ENCODE assay signal across 16 cellular contexts in genomic region chr20:57653546-57653900, GRCh38. TPM values are rescaled to one million over a fixed set of nuclear protein-coding genes. Genes with fewer than 3 reads are reported as not detected.
DNase-seq lines count a peak whose midpoint lies in the region; ATAC-seq, FAIRE-seq and TF ChIP-seq lines count a peak whose summit lies in the region.
"Had no signal": no experiment of that assay in that cellular context is flagged by ENCODE, and none has a peak within 500 bp of the region (broad histone marks: within the 10 kb centered on the region; RNA-seq: fewer than 3 reads in every experiment).

No MANE protein-coding gene starts in this region.

- H2AFZ ChIP-seq in HepG2 (ENCODE audit: low read length) (no peak overlapping the region), hepatocyte (no peak overlapping the region)
- H2AFZ ChIP-seq: GM23248 had no signal

- H3K9me3 ChIP-seq in right lobe of liver = no peaks in the 10 kb centered on the region
- H3K9me3 ChIP-seq in HepG2 (ENCODE audit: low read length) = no peaks in the 10 kb centered on the region
- H3K9me3 ChIP-seq in T-helper 17 cell (ENCODE audit: control insufficient read depth, low read length, poor library complexity, severe bottlenecking) = no peaks in the 10 kb centered on the region
- H3K9me3 ChIP-seq in hepatocyte (ENCODE audit: low read depth) = no peaks in the 10 kb centered on the region

- TF ChIP-seq CTCF in right lobe of liver (IDR thresholded peaks at IDR 0.05) = no peak
- TF ChIP-seq CTCF in HepG2 (CRISPR knock-in tag; IDR thresholded peaks at IDR 0.05) = no peak
- TF ChIP-seq CTCF in hepatocyte (IDR thresholded peaks at IDR 0.05; ENCODE audit: poor library complexity) = no peak

- no peak overlapping the region for H3K9ac ChIP-seq in HepG2 (ENCODE audit: insufficient read depth, low read depth, low read length)
- H3K9ac ChIP-seq: GM23248 had no signal

- peak overlapping the region; percentile 47 for H3K27ac Mint-ChIP-seq in T-helper 17 cell
- H3K27ac Mint-ChIP-seq: IgD-negative memory B cell; T-helper 2 cell treated with Interferon-gamma antibody and Interleukin-4, amounts not matched to agents 5 μg/mL and 100 μg/mL, for 36 hours had no signal

- H3K27me3 ChIP-seq in right lobe of liver = no peaks in the 10 kb centered on the region
- peaks cover 33 to 97% of the 10 kb centered on the region in 2 experiments for H3K27me3 ChIP-seq in HepG2 (ENCODE audit: control insufficient read depth in 1 of 2, insufficient read depth in 2 of 2, low read length in 2 of 2)
- no peaks in the 10 kb centered on the region for H3K27me3 ChIP-seq in hepatocyte
- H3K27me3 ChIP-seq: cardiac muscle cell had no signal

- no peak overlapping the region for H3K4me3 ChIP-seq in right lobe of liver
- no peak overlapping the region for H3K4me3 ChIP-seq in HepG2 (replicated peaks in 1 of 3; ENCODE audit: insufficient read depth in 1 of 3, low read depth in 2 of 3, low read length in 3 of 3)
- no peak overlapping the region for H3K4me3 ChIP-seq in hepatocyte
- H3K4me3 ChIP-seq: cardiac muscle cell, GM12878, GM23248 had no signal

- H3K27ac ChIP-seq in right lobe of liver (no peak overlapping the region), HepG2 (ENCODE audit: extremely low read length, insufficient read depth, low read length) (no peak overlapping the region), hepatocyte (no peak overlapping the region)
- H3K27ac ChIP-seq: cardiac muscle cell, GM23248 had no signal

- DNase-seq in right lobe of liver (peak in 2 of 3 donors; percentile 12 to 33), HepG2 (ENCODE audit: low spot score) (no peak), T-helper 17 cell (no peak), hepatocyte (ENCODE audit: low spot score) (peak; percentile 3), ACHN (no peak), amygdala (lab: John Stamatoyannopoulos, UW) (no peak), foreskin melanocyte (no peak)
- DNase-seq in stimulated activated CD4-positive, alpha-beta T cell treated with anti-CD3 and anti-CD28 coated beads, Interleukin-1b, Interleukin-23, amount 100 ng/mL, for 48 hours = no peak
- DNase-seq: GM23248, SIG-M5 had no signal

- POLR2A ChIA-PET in HepG2 (lab: Yijun Ruan, JAX) = no interaction called here

- H3K4me2 ChIP-seq in HepG2 (ENCODE audit: low read depth, low read length) (no peak overlapping the region), hepatocyte (no peak overlapping the region)

- H3K36me3 ChIP-seq in right lobe of liver (no peaks in the 10 kb centered on the region), HepG2 (replicated peaks in 1 of 2; ENCODE audit: control insufficient read depth in 1 of 2, insufficient read depth in 2 of 2, low read length in 2 of 2) (no peaks in the 10 kb centered on the region), hepatocyte (replicated peaks; ENCODE audit: insufficient read depth, low read depth) (no peaks in the 10 kb centered on the region)
- H3K36me3 ChIP-seq: cardiac muscle cell had no signal

- no peaks in the 10 kb centered on the region for H3K36me3 Mint-ChIP-seq in T-helper 17 cell (ENCODE audit: low read depth)
- H3K36me3 Mint-ChIP-seq: IgD-negative memory B cell had no signal

- ATAC-seq in right lobe of liver (no peak), HepG2 (no peak; the same call in 2 of the 3 replicates), T-helper 17 cell (no peak)

- in situ Hi-C loops in HepG2 (cut with HindIII; ENCODE audit: extremely low pct_ligation_motif_present, low pct_unique_long_range_greater_than_20kb) = loop anchor here (5.0 kb wide), 1 partner anchor 524 kb away; no protein-coding TSS in a partner anchor
- in situ Hi-C loops in ACHN (cut with HindIII; ENCODE audit: low pct_ligation_motif_present, low pct_unique_long_range_greater_than_20kb, low sequenced_read_pairs) = no loop called here

- H4K20me1 ChIP-seq in HepG2 (ENCODE audit: insufficient read depth, low read length) (peaks cover 3% of the 10 kb centered on the region; the same call in 1 of the 2 replicates), hepatocyte (ENCODE audit: insufficient read depth, poor library complexity, severe bottlenecking) (no peaks in the 10 kb centered on the region)

- H3K79me2 ChIP-seq in HepG2 (ENCODE audit: insufficient read depth, low read length) (no peaks in the 10 kb centered on the region), hepatocyte (no peaks in the 10 kb centered on the region)

- TF ChIP-seq RAD21 in HepG2 (CRISPR knock-in tag; IDR thresholded peaks at IDR 0.05) = no peak

- H3K9me2 ChIP-seq in hepatocyte (replicated peaks; ENCODE audit: insufficient read depth) = no peaks in the 10 kb centered on the region

- TF ChIP-seq EP300 in HepG2 (IDR thresholded peaks at IDR 0.05; ENCODE audit: low read depth in 2 of 2, low read length in 2 of 2) (no peak), HepG2 (CRISPR knock-in tag; IDR thresholded peaks at IDR 0.05; ENCODE audit: borderline replicate concordance) (no peak)

- 55% methylated on average over 4 of the region's 8 CpGs for WGBS in right lobe of liver (ENCODE audit: insufficient coverage, low coverage, low lambda C conversion rate, missing lambda C conversion rate)
- 0% methylated on average over 8 of the region's 8 CpGs for WGBS in HepG2 (ENCODE audit: low lambda C conversion rate)
- 94% methylated on average over 8 of the region's 8 CpGs for WGBS in hepatocyte (ENCODE audit: low lambda C conversion rate, missing lambda C conversion rate)

- CTCF ChIA-PET in HepG2 (lab: Yijun Ruan, JAX; ENCODE audit: low intra/inter-chr PET ratio, low total read pairs) = interaction anchor here (1.0 to 3.1 kb wide), 5 partner anchors 59 to 557 kb away, joined by 3 to 46 read pairs (median 18); no protein-coding TSS in a partner anchor

- no TSS peak for BruUV-seq in HepG2 (replicated peaks; lab: Mats Ljungman, UMichigan)

- H3K4me1 ChIP-seq in right lobe of liver (no peaks in the 10 kb centered on the region), HepG2 (ENCODE audit: insufficient read depth, low read length) (peaks cover 13% of the 10 kb centered on the region), hepatocyte (ENCODE audit: insufficient read depth) (peaks cover 3% of the 10 kb centered on the region)

- H3K4me1 Mint-ChIP-seq in T-helper 17 cell = peaks cover 13% of the 10 kb centered on the region

- intact Hi-C loops in right lobe of liver (cut with DNase I) = loop anchor here in 1 of 2 donors (10.0 kb wide), 1 partner anchor 441 kb away; no protein-coding TSS in a partner anchor
- intact Hi-C loops in HepG2 (cut with micrococcal nuclease; ENCODE audit: unreplicated experiment) = no loop called here

- H3K27me3 Mint-ChIP-seq in T-helper 17 cell = no peaks in the 10 kb centered on the region
- H3K27me3 Mint-ChIP-seq: IgD-negative memory B cell had no signal

- TF ChIP-seq POLR2A in right lobe of liver (IDR thresholded peaks at IDR 0.05) (no peak), HepG2 (IDR thresholded peaks at IDR 0.05; ENCODE audit: insufficient read depth in 1 of 2, low read depth in 2 of 2, low read length in 2 of 2) (no peak)

- H3K4me3 Mint-ChIP-seq in T-helper 17 cell = no peak overlapping the region
- H3K4me3 Mint-ChIP-seq: IgD-negative memory B cell; T-helper 2 cell treated with Interferon-gamma antibody and Interleukin-4, amounts not matched to agents 5 μg/mL and 100 μg/mL, for 36 hours had no signal

- no peak for FAIRE-seq in HepG2 (lab: Jason Lieb, UNC)

RNA-seq across cellular contexts. Expression of gene ZBP1, which starts 33.3 kb away (rescaled TPM):
- total RNA-seq in right lobe of liver = under 1 TPM in 4 of 6 experiments, not detected in 2; 0.14 to 0.75 (median 0.36) TPM
- not detected in 2 replicates for total RNA-seq in HepG2 (2016; rRNA removed; fragmentation: Illumina TruSeq; extraction: Trizol)
- total RNA-seq in HepG2 (2016; cell fraction: cytosol; rRNA removed; fragmentation: Illumina TruSeq; extraction: Trizol; ENCODE audit: low read depth) = not detected in 2 replicates
- not detected in 2 replicates for total RNA-seq in HepG2 (2016; cell fraction: insoluble cytoplasmic fraction; rRNA removed; fragmentation: Illumina TruSeq; extraction: Trizol)
- not detected in 2 replicates for total RNA-seq in HepG2 (2016; cell fraction: membrane; rRNA removed; fragmentation: Illumina TruSeq; extraction: Trizol)
- total RNA-seq in HepG2 (2016; cell fraction: nucleus; rRNA removed; fragmentation: Illumina TruSeq; extraction: Trizol) = not detected in 2 replicates
- polyA plus RNA-seq in HepG2 (2011; rRNA removed) = not detected in 2 replicates
- not detected in 2 replicates for polyA plus RNA-seq in HepG2 (2011; cell fraction: cytosol; rRNA removed)
- polyA plus RNA-seq in HepG2 (2011; cell fraction: nucleus; rRNA removed) = not detected in 2 replicates
- not detected in 2 replicates for polyA plus RNA-seq in HepG2 (2012)
- polyA plus RNA-seq in HepG2 (2016; cell fraction: cytosol; fragmentation: Illumina TruSeq; extraction: Trizol; ENCODE audit: low read depth) = not detected in 2 replicates
- polyA plus RNA-seq in HepG2 (2016; cell fraction: insoluble cytoplasmic fraction; fragmentation: Illumina TruSeq; extraction: Trizol; ENCODE audit: low read depth) = not detected in 2 replicates
- not detected in 2 replicates for polyA plus RNA-seq in HepG2 (2016; cell fraction: membrane; fragmentation: Illumina TruSeq; extraction: Trizol; ENCODE audit: low read depth)
- polyA plus RNA-seq in HepG2 (2016; cell fraction: nucleus; fragmentation: Illumina TruSeq; extraction: Trizol; ENCODE audit: insufficient read depth, low read depth) = not detected in 2 replicates
- polyA minus RNA-seq in HepG2 (2011; rRNA and poly(A)+ RNA removed; ENCODE audit: low replicate concordance) = not detected in 2 replicates
- not detected in 2 replicates for polyA minus RNA-seq in HepG2 (2011; cell fraction: cytosol; rRNA and poly(A)+ RNA removed)
- polyA minus RNA-seq in HepG2 (2011; cell fraction: nucleus; rRNA and poly(A)+ RNA removed) = not detected in 2 replicates
- 10 to 100 TPM; 38.6 to 41.0 TPM for total RNA-seq in T-helper 17 cell
- total RNA-seq in hepatocyte = not detected in 2 replicates
- polyA plus RNA-seq in hepatocyte = not detected in 2 replicates
- total RNA-seq: cardiac muscle cell, fibroblast of lung, G401, GM23248 had no signal
- polyA plus RNA-seq: cardiac muscle cell, fibroblast of lung, GM23248 had no signal

RNA-seq across cellular contexts. Expression of gene PMEPA1, which starts 56.3 kb away (rescaled TPM):
- 1 to 10 TPM in 4 of 6 experiments, under 1 TPM in 2; 0.50 to 2.3 (median 1.4) TPM for total RNA-seq in right lobe of liver
- not detected in 2 replicates for total RNA-seq in HepG2 (2016; rRNA removed; fragmentation: Illumina TruSeq; extraction: Trizol)
- total RNA-seq in HepG2 (2016; cell fraction: cytosol; rRNA removed; fragmentation: Illumina TruSeq; extraction: Trizol; ENCODE audit: low read depth) = not detected in 2 replicates
- total RNA-seq in HepG2 (2016; cell fraction: insoluble cytoplasmic fraction; rRNA removed; fragmentation: Illumina TruSeq; extraction: Trizol) = not detected in 2 replicates
- 0.31 TPM in 1 of 2 replicates, not detected in the other for total RNA-seq in HepG2 (2016; cell fraction: membrane; rRNA removed; fragmentation: Illumina TruSeq; extraction: Trizol)
- not detected in 2 replicates for total RNA-seq in HepG2 (2016; cell fraction: nucleus; rRNA removed; fragmentation: Illumina TruSeq; extraction: Trizol)
- polyA plus RNA-seq in HepG2 (2011; rRNA removed) = 0.08 TPM in 1 of 2 replicates, not detected in the other
- 0.03 TPM in 1 of 2 replicates, not detected in the other for polyA plus RNA-seq in HepG2 (2011; cell fraction: cytosol; rRNA removed)
- 0.12 and 0.16 TPM in 2 replicates for polyA plus RNA-seq in HepG2 (2011; cell fraction: nucleus; rRNA removed)
- not detected in 2 replicates for polyA plus RNA-seq in HepG2 (2012)
- polyA plus RNA-seq in HepG2 (2016; cell fraction: cytosol; fragmentation: Illumina TruSeq; extraction: Trizol; ENCODE audit: low read depth) = not detected in 2 replicates
- not detected in 2 replicates for polyA plus RNA-seq in HepG2 (2016; cell fraction: insoluble cytoplasmic fraction; fragmentation: Illumina TruSeq; extraction: Trizol; ENCODE audit: low read depth)
- polyA plus RNA-seq in HepG2 (2016; cell fraction: membrane; fragmentation: Illumina TruSeq; extraction: Trizol; ENCODE audit: low read depth) = 0.15 TPM in 1 of 2 replicates, not detected in the other
- polyA plus RNA-seq in HepG2 (2016; cell fraction: nucleus; fragmentation: Illumina TruSeq; extraction: Trizol; ENCODE audit: insufficient read depth, low read depth) = not detected in 2 replicates
- polyA minus RNA-seq in HepG2 (2011; rRNA and poly(A)+ RNA removed; ENCODE audit: low replicate concordance) = 0.20 and 7.8 TPM in 2 replicates
- 0.53 TPM in 1 of 2 replicates, not detected in the other for polyA minus RNA-seq in HepG2 (2011; cell fraction: cytosol; rRNA and poly(A)+ RNA removed)
- 0.39 TPM in 1 of 2 replicates, not detected in the other for polyA minus RNA-seq in HepG2 (2011; cell fraction: nucleus; rRNA and poly(A)+ RNA removed)
- 1 to 10 TPM; 4.5 to 5.8 TPM for total RNA-seq in T-helper 17 cell
- total RNA-seq in hepatocyte = 6.8 and 9.2 TPM in 2 replicates
- polyA plus RNA-seq in hepatocyte = 34.1 and 40.3 TPM in 2 replicates

Comparison
In these comparisons a context has a peak if more than half of its experiments do, and no peak if none do; other contexts are left out.
1. DNase-seq: peak in right lobe of liver (2 of 3) and hepatocyte (single experiment); none in HepG2 (single experiment), T-helper 17 cell (0 of 3), ACHN (single experiment), stimulated activated CD4-positive, alpha-beta T cell treated with anti-CD3 and anti-CD28 coated beads, Interleukin-1b, Interleukin-23, amount 100 ng/mL, for 48 hours (single experiment), amygdala (0 of 56) and foreskin melanocyte (single experiment).
2. RNA of gene ZBP1, which starts 33.3 kb away (total RNA-seq): 38.6 to 41.0 TPM in T-helper 17 cell; 0.14 to 0.75 TPM in right lobe of liver, not detected in HepG2 and not detected in hepatocyte; every median in the first group is over 10 times any median in the second.